9 cellular contexts compared by ENCODE assay signal in genomic region chr10:103445767-103446567, GRCh38. TPM values are rescaled to one million over a fixed set of nuclear protein-coding genes. Genes with fewer than 3 reads are reported as not detected.
DNase-seq lines count a peak whose midpoint lies in the region; ATAC-seq and TF ChIP-seq lines count a peak whose summit lies in the region.
"Had no signal": no experiment of that assay in that cellular context is flagged by ENCODE, and none has a peak within 500 bp of the region (broad histone marks: within the 10 kb centered on the region; RNA-seq: fewer than 3 reads in every experiment).

No MANE protein-coding gene starts in this region.

- H3K36me3 ChIP-seq in vagina: peaks cover 0 to 68% of the 10 kb centered on the region in 2 donors

- no peak for TF ChIP-seq POLR2A in vagina (IDR thresholded peaks at IDR 0.05)

- H3K4me3 Mint-ChIP-seq in natural killer cell (no peak overlapping the region), endothelial cell (ENCODE audit: unreplicated experiment) (peak overlapping the region; percentile 42)
- no peak overlapping the region for H3K4me3 Mint-ChIP-seq in natural killer cell treated with Interleukin-12 subunit alpha and Interleukin-12 subunit beta and Interleukin-15 and Interleukin-18, amount 100 ng/mL, for 72 hours

- H3K4me1 Mint-ChIP-seq in natural killer cell (peaks cover 39 to 63% of the 10 kb centered on the region in 2 donors), endothelial cell (ENCODE audit: unreplicated experiment) (peaks cover 13% of the 10 kb centered on the region)
- H3K4me1 Mint-ChIP-seq in natural killer cell treated with Interleukin-12 subunit alpha and Interleukin-12 subunit beta and Interleukin-15 and Interleukin-18, amount 100 ng/mL, for 72 hours (ENCODE audit: low read depth in 2 of 2): peaks cover 23 to 47% of the 10 kb centered on the region in 2 donors

- H3K9me3 Mint-ChIP-seq in natural killer cell (no peaks in the 10 kb centered on the region), endothelial cell (ENCODE audit: unreplicated experiment) (no peaks in the 10 kb centered on the region)
- no peaks in the 10 kb centered on the region for H3K9me3 Mint-ChIP-seq in natural killer cell treated with Interleukin-12 subunit alpha and Interleukin-12 subunit beta and Interleukin-15 and Interleukin-18, amount 100 ng/mL, for 72 hours

- H3K9me3 ChIP-seq in vagina: no peaks in the 10 kb centered on the region

- H3K27me3 Mint-ChIP-seq in natural killer cell (ENCODE audit: low read depth in 2 of 2) (no peaks in the 10 kb centered on the region), endothelial cell (ENCODE audit: unreplicated experiment) (peaks cover 14% of the 10 kb centered on the region)
- H3K27me3 Mint-ChIP-seq in natural killer cell treated with Interleukin-12 subunit alpha and Interleukin-12 subunit beta and Interleukin-15 and Interleukin-18, amount 100 ng/mL, for 72 hours: no peaks in the 10 kb centered on the region

- peak overlapping the region; percentile 89 for H3K27ac ChIP-seq in vagina
- H3K27ac ChIP-seq: C4-2B had no signal

- H3K27ac Mint-ChIP-seq in natural killer cell (peak overlapping the region; percentile 35 to 91), endothelial cell (ENCODE audit: unreplicated experiment) (no peak overlapping the region)
- H3K27ac Mint-ChIP-seq in natural killer cell treated with Interleukin-12 subunit alpha and Interleukin-12 subunit beta and Interleukin-15 and Interleukin-18, amount 100 ng/mL, for 72 hours: peak overlapping the region in 1 of 2 donors; percentile 23

- H3K4me1 ChIP-seq in vagina: peaks cover 87% of the 10 kb centered on the region

- ATAC-seq in natural killer cell (no peak), GM18517 (IDR thresholded peaks at IDR 0.05; ENCODE audit: unreplicated experiment) (no peak)
- ATAC-seq in natural killer cell treated with Interleukin-12 subunit alpha and Interleukin-12 subunit beta and Interleukin-15 and Interleukin-18, amount 100 ng/mL, for 72 hours: no peak

- intact Hi-C loops in natural killer cell (cut with micrococcal nuclease) (no loop called here), vagina (cut with DNase I) (no loop called here)

- no peaks in the 10 kb centered on the region for H3K27me3 ChIP-seq in vagina

- TF ChIP-seq CTCF in natural killer cell (IDR thresholded peaks at IDR 0.05) (no peak), endothelial cell (IDR thresholded peaks at IDR 0.05; ENCODE audit: unreplicated experiment) (no peak), vagina (IDR thresholded peaks at IDR 0.05) (no peak)

- H3K4me3 ChIP-seq in vagina: peak overlapping the region in 1 of 2 donors; percentile 6

- no peak for DNase-seq in natural killer cell
- DNase-seq in natural killer cell treated with Interleukin-12 subunit alpha and Interleukin-12 subunit beta and Interleukin-15 and Interleukin-18, amount 100 ng/mL, for 72 hours (ENCODE audit: low spot score): no peak
- DNase-seq in endothelial cell (ENCODE audit: low spot score): no peak
- DNase-seq in mucosa of gallbladder (ENCODE audit: low spot score): peak; percentile 35
- DNase-seq in vagina (ENCODE audit: extremely low spot score in 2 of 2): peak in 1 of 2 donors; percentile 97
- DNase-seq in effector CD4-positive, alpha-beta T cell: no peak
- no peak for DNase-seq in activated CD4-positive, alpha-beta T cell treated with anti-CD3 and anti-CD28 coated beads for 4 hours

- H3K36me3 Mint-ChIP-seq in natural killer cell: peaks cover 15% of the 10 kb centered on the region
- peaks cover 6% of the 10 kb centered on the region for H3K36me3 Mint-ChIP-seq in natural killer cell treated with Interleukin-12 subunit alpha and Interleukin-12 subunit beta and Interleukin-15 and Interleukin-18, amount 100 ng/mL, for 72 hours
- H3K36me3 Mint-ChIP-seq in endothelial cell (ENCODE audit: low read depth, unreplicated experiment): peaks cover 55% of the 10 kb centered on the region

RNA-seq across cellular contexts. Expression of gene CALHM2, which starts 6.2 kb away (rescaled TPM):
- total RNA-seq in natural killer cell (10 to 100 TPM; 26.6 to 55.2 (median 37.2) TPM), endothelial cell (ENCODE audit: unreplicated experiment) (1.9 TPM), mucosa of gallbladder (24.8 TPM), vagina (94.3 TPM)
- total RNA-seq in natural killer cell treated with Interleukin-12 subunit alpha and Interleukin-12 subunit beta and Interleukin-15 and Interleukin-18, amount 100 ng/mL, for 72 hours: 10 to 100 TPM; 11.2 to 12.7 TPM

RNA-seq across cellular contexts. Expression of gene CALHM1, which starts 12.7 kb away (rescaled TPM):
- under 1 TPM in 2 of 3 donors, not detected in 1; 0.23 to 0.57 TPM for total RNA-seq in natural killer cell
- not detected for total RNA-seq in natural killer cell treated with Interleukin-12 subunit alpha and Interleukin-12 subunit beta and Interleukin-15 and Interleukin-18, amount 100 ng/mL, for 72 hours
- total RNA-seq in endothelial cell (ENCODE audit: unreplicated experiment): not detected
- not detected for total RNA-seq in mucosa of gallbladder
- not detected for total RNA-seq in vagina

RNA-seq across cellular contexts. Expression of gene CALHM3, which starts 33.1 kb away (rescaled TPM):
- not detected for total RNA-seq in natural killer cell
- total RNA-seq in natural killer cell treated with Interleukin-12 subunit alpha and Interleukin-12 subunit beta and Interleukin-15 and Interleukin-18, amount 100 ng/mL, for 72 hours: not detected
- total RNA-seq in endothelial cell (ENCODE audit: unreplicated experiment): not detected
- total RNA-seq in mucosa of gallbladder: not detected
- total RNA-seq in vagina: not detected

RNA-seq across cellular contexts. Expression of gene NEURL1, which starts 47.5 kb away (rescaled TPM):
- total RNA-seq in natural killer cell (1 to 10 TPM in 2 of 3 donors, under 1 TPM in 1; 0.95 to 8.5 (median 1.5) TPM), endothelial cell (ENCODE audit: unreplicated experiment) (0.69 TPM), mucosa of gallbladder (4.9 TPM), vagina (4.2 TPM)
- total RNA-seq in natural killer cell treated with Interleukin-12 subunit alpha and Interleukin-12 subunit beta and Interleukin-15 and Interleukin-18, amount 100 ng/mL, for 72 hours: 1 to 10 TPM; 1.4 to 1.8 TPM

RNA-seq across cellular contexts. Expression of gene PDCD11, which starts 49.5 kb away (rescaled TPM):
- total RNA-seq in natural killer cell (10 to 100 TPM; 25.5 to 30.9 (median 29.5) TPM), endothelial cell (ENCODE audit: unreplicated experiment) (43.7 TPM), mucosa of gallbladder (19.5 TPM), vagina (22.8 TPM)
- 100 to 1,000 TPM in 1 of 2 donors, 10 to 100 TPM in 1; 61.7 to 151 TPM for total RNA-seq in natural killer cell treated with Interleukin-12 subunit alpha and Interleukin-12 subunit beta and Interleukin-15 and Interleukin-18, amount 100 ng/mL, for 72 hours
